Comparison of ENCODE assay signal across 8 cellular contexts in the genomic region with DNA sequence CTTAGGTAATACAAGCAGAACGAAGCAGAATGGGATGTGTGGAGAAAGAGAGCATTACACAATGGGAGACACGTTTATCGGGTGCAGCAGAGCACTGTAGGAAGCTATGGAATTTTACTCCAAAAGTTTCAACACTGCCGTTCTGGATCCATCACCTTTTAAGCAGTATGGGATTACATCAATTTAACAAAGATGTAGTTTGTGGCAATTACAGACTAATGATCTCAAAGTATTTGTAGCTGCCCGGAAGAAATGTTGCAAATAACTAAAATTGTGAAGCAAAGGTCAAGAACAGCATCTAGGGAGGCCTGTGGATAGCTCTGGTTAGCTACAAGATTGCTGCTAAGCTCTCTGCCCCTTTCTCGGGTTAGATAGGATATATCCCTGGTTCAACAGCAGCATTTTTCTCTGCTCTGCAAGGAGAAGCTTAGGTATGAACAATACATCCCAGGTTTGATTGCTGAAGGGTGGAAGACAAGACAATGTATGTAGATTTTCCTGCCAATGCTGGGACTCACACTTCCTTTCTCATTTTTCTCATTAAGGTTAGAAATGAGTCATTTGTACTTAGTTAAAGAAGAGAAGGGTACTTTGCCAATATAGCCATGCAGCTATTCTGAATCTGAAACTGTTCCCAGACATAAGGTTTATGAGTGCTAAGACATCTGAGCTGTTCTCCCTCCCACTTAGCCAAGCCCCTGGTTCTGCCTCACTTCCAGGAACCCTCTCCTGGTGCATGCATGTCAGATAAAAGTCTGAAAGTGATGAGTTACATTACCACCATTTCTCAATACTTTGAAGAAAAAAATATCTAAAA.
DNase-seq lines count a peak whose midpoint lies in the region; ATAC-seq, FAIRE-seq and TF ChIP-seq lines count a peak whose summit lies in the region.
"Had no signal": no experiment of that assay in that cellular context is flagged by ENCODE, and none has a peak within 500 bp of the region (broad histone marks: within the 10 kb centered on the region; RNA-seq: fewer than 3 reads in every experiment).

No MANE protein-coding gene starts in this region.

- ATAC-seq in GM19452 (IDR thresholded peaks at IDR 0.05; ENCODE audit: unreplicated experiment) (peak; percentile 82), HG03095 (IDR thresholded peaks at IDR 0.05; ENCODE audit: unreplicated experiment) (peak; percentile 65), GM12878 (peak; percentile 88), left lobe of liver (no peak)

- 0 out of 2 replicates have a peak overlapping the region, but pooled peaks have one; percentile 39 for H3K4me2 ChIP-seq in GM12878 (ENCODE audit: control insufficient read depth, insufficient read depth)

- no TSS peak for BruUV-seq in GM12878 (replicated peaks; lab: Mats Ljungman, UMichigan)

- H3K79me2 ChIP-seq in GM12878 (ENCODE audit: control insufficient read depth, insufficient read depth, low read length): no peaks in the 10 kb centered on the region

- no peak for TF ChIP-seq CTCF in GM12878 (IDR thresholded peaks at IDR 0.05 in 2 of 3, conservative IDR thresholded peaks at IDR 0.05 in 1 of 3; ENCODE audit: control insufficient read depth in 2 of 3, extremely low read depth in 1 of 3, insufficient read depth in 1 of 3, low read depth in 3 of 3, low read length in 3 of 3)

- TF ChIP-seq POLR2A in GM12878 (IDR thresholded peaks at IDR 0.05; ENCODE audit: low read depth, low read length): no peak

- H3K9ac ChIP-seq in GM12878 (ENCODE audit: control insufficient read depth, insufficient read depth, low read length): no peak overlapping the region

- TF ChIP-seq RAD21 in GM12878 (IDR thresholded peaks at IDR 0.05; ENCODE audit: insufficient read depth, low read depth, low read length): no peak

- TF ChIP-seq EP300 in GM12878 (IDR thresholded peaks at IDR 0.05; ENCODE audit: borderline replicate concordance in 1 of 2, control insufficient read depth in 1 of 2, low read depth in 2 of 2, low read length in 2 of 2): peak in 1 of 2 experiments; percentile 55; a peak in 1 of 4 replicates

- RAD21 ChIA-PET in GM12878 (lab: Charles Lee; ENCODE audit: unreplicated experiment): interaction anchor here (0.7 to 1.3 kb wide), 3 partner anchors 20 to 86 kb away, joined by 3 read pairs; no protein-coding TSS in a partner anchor

- no peaks in the 10 kb centered on the region for H4K20me1 ChIP-seq in GM12878 (ENCODE audit: control insufficient read depth, insufficient read depth)

- H3K36me3 ChIP-seq in GM12878 (ENCODE audit: control insufficient read depth in 2 of 2, insufficient read depth in 2 of 2, low read length in 1 of 2): no peaks in the 10 kb centered on the region

- peaks cover 2% of the 10 kb centered on the region; the same call in 1 of the 2 replicates for H3K4me1 ChIP-seq in GM12878 (ENCODE audit: control insufficient read depth, insufficient read depth, low read length)

- SMC1A ChIA-PET in GM12878 (lab: Charles Lee; ENCODE audit: uncharacterized antibody, unreplicated experiment): interaction anchor here (0.7 to 2.7 kb wide), 18 partner anchors 9 to 117 kb away, joined by 3 to 9 read pairs (median 4); no protein-coding TSS in a partner anchor

- peak; percentile 35 for DNase-seq in GM12878 (ENCODE audit: low read depth, low spot score)
- peak; percentile 35 to 42 for DNase-seq in stimulated activated CD4-positive, alpha-beta T cell treated with anti-CD3 and anti-CD28 coated beads, Interleukin-2, amount 100 ng/mL, for 48 hours
- no peak for DNase-seq in left lobe of liver (ENCODE audit: low spot score)
- DNase-seq in NCI-H1092 (lab: John Stamatoyannopoulos, UW): no peak
- no peak for DNase-seq in NCI-H524 treated with DMSO at 0.1 percent for 48 hours (lab: John Stamatoyannopoulos, UW)

- CTCF ChIA-PET in GM12878 (lab: Yijun Ruan, JAX): interaction anchor here (1.0 to 2.1 kb wide), 2 partner anchors 10 to 11 kb away, joined by 5 to 6 read pairs; no protein-coding TSS in a partner anchor

- no peak for FAIRE-seq in GM12878 (lab: Jason Lieb, UNC)

- H3K27me3 ChIP-seq in GM12878 (replicated peaks in 1 of 2; ENCODE audit: control insufficient read depth in 2 of 2, insufficient read depth in 2 of 2, low read length in 1 of 2): no peaks in the 10 kb centered on the region

- H3K9me3 ChIP-seq in GM12878 (replicated peaks; ENCODE audit: control insufficient read depth, insufficient read depth, low read length): no peaks in the 10 kb centered on the region

- H3K27ac ChIP-seq in GM12878 (ENCODE audit: control insufficient read depth, insufficient read depth): no peak overlapping the region
- H3K27ac ChIP-seq: SK-N-MC had no signal

- H2AFZ ChIP-seq in GM12878 (ENCODE audit: control insufficient read depth, low read depth, low read length): no peak overlapping the region

- 75% methylated on average over 6 of the region's 6 CpGs for WGBS in GM12878 (ENCODE audit: insufficient coverage, insufficient replicate concordance, low lambda C conversion rate, missing lambda C conversion rate)

- H3K4me3 ChIP-seq in GM12878: no peak overlapping the region
- H3K4me3 ChIP-seq: SK-N-MC had no signal

- POLR2A ChIA-PET in GM12878 (lab: Charles Lee): interaction anchor here (0.9 to 1.6 kb wide), 2 partner anchors 11 to 24 kb away, joined by 3 to 5 read pairs; no protein-coding TSS in a partner anchor

- intact Hi-C loops in GM12878 (cut with micrococcal nuclease; ENCODE audit: unreplicated experiment): no loop called here

- in situ Hi-C loops in GM12878 (cut with MboI): no loop called here

TF ChIP-seq in GM12878, 131 proteins besides CTCF, POLR2A, EP300 and RAD21 (continues in another document):
- TF ChIP-seq IKZF1 (conservative IDR thresholded peaks at IDR 0.05): peak; percentile 65
- TF ChIP-seq, protein P1, sequence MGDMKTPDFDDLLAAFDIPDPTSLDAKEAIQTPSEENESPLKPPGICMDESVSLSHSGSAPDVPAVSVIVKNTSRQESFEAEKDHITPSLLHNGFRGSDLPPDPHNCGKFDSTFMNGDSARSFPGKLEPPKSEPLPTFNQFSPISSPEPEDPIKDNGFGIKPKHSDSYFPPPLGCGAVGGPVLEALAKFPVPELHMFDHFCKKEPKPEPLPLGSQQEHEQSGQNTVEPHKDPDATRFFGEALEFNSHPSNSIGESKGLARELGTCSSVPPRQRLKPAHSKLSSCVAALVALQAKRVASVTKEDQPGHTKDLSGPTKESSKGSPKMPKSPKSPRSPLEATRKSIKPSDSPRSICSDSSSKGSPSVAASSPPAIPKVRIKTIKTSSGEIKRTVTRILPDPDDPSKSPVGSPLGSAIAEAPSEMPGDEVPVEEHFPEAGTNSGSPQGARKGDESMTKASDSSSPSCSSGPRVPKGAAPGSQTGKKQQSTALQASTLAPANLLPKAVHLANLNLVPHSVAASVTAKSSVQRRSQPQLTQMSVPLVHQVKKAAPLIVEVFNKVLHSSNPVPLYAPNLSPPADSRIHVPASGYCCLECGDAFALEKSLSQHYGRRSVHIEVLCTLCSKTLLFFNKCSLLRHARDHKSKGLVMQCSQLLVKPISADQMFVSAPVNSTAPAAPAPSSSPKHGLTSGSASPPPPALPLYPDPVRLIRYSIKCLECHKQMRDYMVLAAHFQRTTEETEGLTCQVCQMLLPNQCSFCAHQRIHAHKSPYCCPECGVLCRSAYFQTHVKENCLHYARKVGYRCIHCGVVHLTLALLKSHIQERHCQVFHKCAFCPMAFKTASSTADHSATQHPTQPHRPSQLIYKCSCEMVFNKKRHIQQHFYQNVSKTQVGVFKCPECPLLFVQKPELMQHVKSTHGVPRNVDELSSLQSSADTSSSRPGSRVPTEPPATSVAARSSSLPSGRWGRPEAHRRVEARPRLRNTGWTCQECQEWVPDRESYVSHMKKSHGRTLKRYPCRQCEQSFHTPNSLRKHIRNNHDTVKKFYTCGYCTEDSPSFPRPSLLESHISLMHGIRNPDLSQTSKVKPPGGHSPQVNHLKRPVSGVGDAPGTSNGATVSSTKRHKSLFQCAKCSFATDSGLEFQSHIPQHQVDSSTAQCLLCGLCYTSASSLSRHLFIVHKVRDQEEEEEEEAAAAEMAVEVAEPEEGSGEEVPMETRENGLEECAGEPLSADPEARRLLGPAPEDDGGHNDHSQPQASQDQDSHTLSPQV (IDR thresholded peaks at IDR 0.05): no peak
- no peak for TF ChIP-seq STAT1 (conservative IDR thresholded peaks at IDR 0.05)
- 0 out of 2 replicates have a peak, but pooled peaks have one; percentile 22 for TF ChIP-seq DPF2 (IDR thresholded peaks at IDR 0.05)
- TF ChIP-seq SIX5 (IDR thresholded peaks at IDR 0.05; ENCODE audit: low read depth, low read length, severe bottlenecking): no peak
- no peak for TF ChIP-seq SUPT20H (IDR thresholded peaks at IDR 0.05; ENCODE audit: borderline replicate concordance, control insufficient read depth, low read depth, low read length)
- peak in 1 of 2 experiments; percentile 70; a peak in 1 of 4 replicates for TF ChIP-seq ETV6 (conservative IDR thresholded peaks at IDR 0.05 in 1 of 2, IDR thresholded peaks at IDR 0.05 in 1 of 2; ENCODE audit: borderline replicate concordance in 1 of 2, low read depth in 1 of 2)
- no peak for TF ChIP-seq SIN3A (IDR thresholded peaks at IDR 0.05; ENCODE audit: low read depth, low read length)
- TF ChIP-seq STAT3 (IDR thresholded peaks at IDR 0.05; ENCODE audit: low read depth, low read length): 0 out of 2 replicates have a peak, but pooled peaks have one; percentile 22
- no peak for TF ChIP-seq MEF2A (IDR thresholded peaks at IDR 0.05; ENCODE audit: insufficient read depth, low read depth, low read length)
- TF ChIP-seq, protein P2, sequence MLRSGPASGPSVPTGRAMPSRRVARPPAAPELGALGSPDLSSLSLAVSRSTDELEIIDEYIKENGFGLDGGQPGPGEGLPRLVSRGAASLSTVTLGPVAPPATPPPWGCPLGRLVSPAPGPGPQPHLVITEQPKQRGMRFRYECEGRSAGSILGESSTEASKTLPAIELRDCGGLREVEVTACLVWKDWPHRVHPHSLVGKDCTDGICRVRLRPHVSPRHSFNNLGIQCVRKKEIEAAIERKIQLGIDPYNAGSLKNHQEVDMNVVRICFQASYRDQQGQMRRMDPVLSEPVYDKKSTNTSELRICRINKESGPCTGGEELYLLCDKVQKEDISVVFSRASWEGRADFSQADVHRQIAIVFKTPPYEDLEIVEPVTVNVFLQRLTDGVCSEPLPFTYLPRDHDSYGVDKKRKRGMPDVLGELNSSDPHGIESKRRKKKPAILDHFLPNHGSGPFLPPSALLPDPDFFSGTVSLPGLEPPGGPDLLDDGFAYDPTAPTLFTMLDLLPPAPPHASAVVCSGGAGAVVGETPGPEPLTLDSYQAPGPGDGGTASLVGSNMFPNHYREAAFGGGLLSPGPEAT (IDR thresholded peaks at IDR 0.05; ENCODE audit: low read depth): no peak
- TF ChIP-seq NFYA (IDR thresholded peaks at IDR 0.05; ENCODE audit: borderline replicate concordance, low read depth, low read length): no peak
- no peak for TF ChIP-seq SMARCA5 (IDR thresholded peaks at IDR 0.05)
- TF ChIP-seq IKZF2 (IDR thresholded peaks at IDR 0.05): peak; percentile 52 to 79
- TF ChIP-seq RUNX3 (IDR thresholded peaks at IDR 0.05; ENCODE audit: low read length): no peak
- TF ChIP-seq SPI1 (IDR thresholded peaks at IDR 0.05; ENCODE audit: borderline replicate concordance, insufficient read depth, low read depth, low read length): peak; percentile 52; the same call in 1 of the 2 replicates

Comparison
In these comparisons a context has a peak if more than half of its experiments do, and no peak if none do; other contexts are left out.
1. DNase-seq: peak in GM12878 (single experiment) and stimulated activated CD4-positive, alpha-beta T cell treated with anti-CD3 and anti-CD28 coated beads, Interleukin-2, amount 100 ng/mL, for 48 hours (2 of 2); none in left lobe of liver (single experiment), NCI-H1092 (single experiment) and NCI-H524 treated with DMSO at 0.1 percent for 48 hours (single experiment).